12 cellular contexts compared by ENCODE assay signal in the genomic region with DNA sequence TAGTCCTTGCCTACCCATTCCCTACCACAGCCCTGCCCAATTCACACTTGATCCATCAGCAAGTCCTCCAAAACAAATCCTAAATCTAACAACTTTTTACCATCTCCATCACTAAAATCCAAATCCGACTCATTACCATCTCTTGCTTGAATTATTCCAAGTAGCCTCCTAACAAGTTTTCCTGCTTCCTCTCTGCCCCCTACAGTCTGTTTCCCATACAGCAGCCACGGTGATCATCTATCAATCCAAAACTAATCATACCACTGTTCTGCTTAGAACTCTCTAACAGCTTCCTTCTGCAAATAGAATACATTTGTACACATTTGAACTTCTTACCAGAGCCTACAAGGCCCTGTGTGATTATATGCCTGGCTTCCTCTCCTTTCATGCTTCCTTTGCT.
DNase-seq lines count a peak whose midpoint lies in the region; ATAC-seq and TF ChIP-seq lines count a peak whose summit lies in the region.
"Had no signal": no experiment of that assay in that cellular context is flagged by ENCODE, and none has a peak within 500 bp of the region (broad histone marks: within the 10 kb centered on the region; RNA-seq: fewer than 3 reads in every experiment).

No MANE protein-coding gene starts in this region.

- no peaks in the 10 kb centered on the region for H3K4me1 Mint-ChIP-seq in GM23338
- H3K4me1 Mint-ChIP-seq: T-helper 17 cell had no signal

- H3K4me1 ChIP-seq in GM23338 (ENCODE audit: insufficient read depth) (no peaks in the 10 kb centered on the region), PC-3 (ENCODE audit: insufficient read depth, low read length) (no peaks in the 10 kb centered on the region), parathyroid adenoma (peaks cover 3% of the 10 kb centered on the region)
- H3K4me1 ChIP-seq: transverse colon had no signal

- no peaks in the 10 kb centered on the region for H3F3A ChIP-seq in GM23338 (replicated peaks; ENCODE audit: low read depth)
- H3F3A ChIP-seq in PC-3 (ENCODE audit: low read length, unreplicated experiment) = no peaks in the 10 kb centered on the region

- H3K9me2 ChIP-seq in GM23338 (ENCODE audit: insufficient read depth) (no peaks in the 10 kb centered on the region), PC-3 (replicated peaks; ENCODE audit: low read length) (no peaks in the 10 kb centered on the region)

- H3K9me3 ChIP-seq in PC-3 (ENCODE audit: low read length) = no peaks in the 10 kb centered on the region
- H3K9me3 ChIP-seq in parathyroid adenoma (ENCODE audit: control insufficient read depth, low read length) = no peaks in the 10 kb centered on the region
- H3K9me3 ChIP-seq: esophagus muscularis mucosa, transverse colon had no signal

- peak; percentile 61 to 66 for TF ChIP-seq CTCF in GM23338 (conservative IDR thresholded peaks at IDR 0.05; ENCODE audit: low read depth in 2 of 2)
- 0 out of 2 replicates have a peak, but pooled peaks have one; percentile 32 for TF ChIP-seq CTCF in PC-3 (conservative IDR thresholded peaks at IDR 0.05; ENCODE audit: low read depth, low read length)
- TF ChIP-seq CTCF in fibroblast of pulmonary artery (IDR thresholded peaks at IDR 0.05; ENCODE audit: low read length, missing control alignments) = peak; percentile 61
- TF ChIP-seq CTCF in parathyroid adenoma (IDR thresholded peaks at IDR 0.05) = peak; percentile 14

- no peak overlapping the region for H3K27ac ChIP-seq in GM23338 (ENCODE audit: low read depth)
- no peak overlapping the region for H3K27ac ChIP-seq in PC-3 (ENCODE audit: low read length)
- H3K27ac ChIP-seq in parathyroid adenoma = no peak overlapping the region
- H3K27ac ChIP-seq: esophagus muscularis mucosa, transverse colon had no signal

- peak; percentile 56 for DNase-seq in GM23338 (ENCODE audit: low spot score)
- peak; percentile 7 for DNase-seq in PC-3
- peak; percentile 34 for DNase-seq in fibroblast of pulmonary artery (ENCODE audit: low read depth)
- no peak for DNase-seq in activated CD4-positive, alpha-beta T cell treated with anti-CD3 and anti-CD28 coated beads for 1 hour
- no peak for DNase-seq in NCI-H2107 treated with DMSO at 0.1 percent for 48 hours (lab: John Stamatoyannopoulos, UW; ENCODE audit: unreplicated experiment)
- DNase-seq: T-helper 17 cell, transverse colon had no signal

- no peaks in the 10 kb centered on the region for H3K36me3 Mint-ChIP-seq in GM23338 (ENCODE audit: low read depth)

- no peaks in the 10 kb centered on the region for H3K36me3 ChIP-seq in GM23338 (ENCODE audit: insufficient read depth)
- H3K36me3 ChIP-seq in PC-3 (ENCODE audit: low read depth, low read length) = no peaks in the 10 kb centered on the region
- no peaks in the 10 kb centered on the region for H3K36me3 ChIP-seq in parathyroid adenoma (ENCODE audit: control insufficient read depth, insufficient read depth, low read length)
- H3K36me3 ChIP-seq: esophagus muscularis mucosa, transverse colon had no signal

- H2AFZ ChIP-seq in GM23338 = no peak overlapping the region
- H2AFZ ChIP-seq in PC-3 (ENCODE audit: low read length) = no peak overlapping the region
- H2AFZ ChIP-seq in parathyroid adenoma = no peak overlapping the region

- no peak overlapping the region for H3K27ac Mint-ChIP-seq in GM23338
- H3K27ac Mint-ChIP-seq: T-helper 17 cell had no signal

- no TSS peak for BruUV-seq in PC-3 (replicated peaks; lab: Mats Ljungman, UMichigan)

- H4K20me1 ChIP-seq in GM23338 (replicated peaks; ENCODE audit: insufficient read depth) (no peaks in the 10 kb centered on the region), PC-3 (ENCODE audit: low read length) (no peaks in the 10 kb centered on the region)

- ATAC-seq in GM23338 (no peak; the same call in 2 of the 3 replicates), PC-3 (no peak), GM18520 (IDR thresholded peaks at IDR 0.05; ENCODE audit: unreplicated experiment) (no peak), HG02938 (IDR thresholded peaks at IDR 0.05; ENCODE audit: unreplicated experiment) (no peak)
- ATAC-seq: left lobe of liver, T-helper 17 cell had no signal

- H3K4me3 ChIP-seq in GM23338 (no peak overlapping the region), PC-3 (ENCODE audit: low read length) (no peak overlapping the region), fibroblast of pulmonary artery (replicated peaks; ENCODE audit: low read depth, low read length) (no peak overlapping the region), parathyroid adenoma (ENCODE audit: low read depth, low read length) (no peak overlapping the region)
- H3K4me3 ChIP-seq: esophagus muscularis mucosa, transverse colon had no signal

- H3K27me3 Mint-ChIP-seq in GM23338 (ENCODE audit: insufficient read depth, low read depth, poor library complexity) = no peaks in the 10 kb centered on the region
- H3K27me3 Mint-ChIP-seq: T-helper 17 cell had no signal

- CTCF ChIA-PET in PC-3 (lab: Charles Lee) = no interaction called here

- H3K79me2 ChIP-seq in GM23338 (replicated peaks; ENCODE audit: insufficient read depth) (no peaks in the 10 kb centered on the region), PC-3 (ENCODE audit: low read length) (no peaks in the 10 kb centered on the region), parathyroid adenoma (no peaks in the 10 kb centered on the region)

- no peaks in the 10 kb centered on the region for H3K27me3 ChIP-seq in GM23338 (ENCODE audit: insufficient read depth)
- H3K27me3 ChIP-seq in PC-3 (ENCODE audit: low read length) = no peaks in the 10 kb centered on the region
- H3K27me3 ChIP-seq in parathyroid adenoma (ENCODE audit: control insufficient read depth, insufficient read depth, low read length) = no peaks in the 10 kb centered on the region
- H3K27me3 ChIP-seq: esophagus muscularis mucosa, transverse colon had no signal

- H3K9ac ChIP-seq in PC-3 (ENCODE audit: low read length) = no peak overlapping the region
- H3K9ac ChIP-seq in parathyroid adenoma = no peak overlapping the region

- POLR2A ChIA-PET in PC-3 (lab: Charles Lee; ENCODE audit: unreplicated experiment) = no interaction called here

- H3K4me3 Mint-ChIP-seq in GM23338 = no peak overlapping the region
- H3K4me3 Mint-ChIP-seq: T-helper 17 cell had no signal

- no peaks in the 10 kb centered on the region for H3K9me3 Mint-ChIP-seq in GM23338

- intact Hi-C loops in PC-3 (cut with micrococcal nuclease) = no loop called here

- H3K4me2 ChIP-seq in GM23338 = no peak overlapping the region
- no peak overlapping the region for H3K4me2 ChIP-seq in PC-3 (ENCODE audit: low read length)
- H3K4me2 ChIP-seq in parathyroid adenoma (ENCODE audit: low read length) = no peak overlapping the region

TF ChIP-seq in GM23338, 12 proteins besides CTCF, POLR2A, EP300 and RAD21 (continues in another document):
- TF ChIP-seq CREB1 (CRISPR knock-in tag; IDR thresholded peaks at IDR 0.05; ENCODE audit: low read depth) = no peak
- TF ChIP-seq ETS1 (IDR thresholded peaks at IDR 0.05) = no peak
- TF ChIP-seq POLR2AphosphoS5 (IDR thresholded peaks at IDR 0.05; ENCODE audit: low read depth) = no peak
- TF ChIP-seq NANOG (IDR thresholded peaks at IDR 0.05; ENCODE audit: borderline replicate concordance) = no peak
- TF ChIP-seq ZNF331 (CRISPR knock-in tag; IDR thresholded peaks at IDR 0.05; ENCODE audit: low read depth) = no peak
- no peak for TF ChIP-seq JUNB (IDR thresholded peaks at IDR 0.05; ENCODE audit: unreplicated experiment)

Comparison
In these comparisons a context has a peak if more than half of its experiments do, and no peak if none do; other contexts are left out.
1. DNase-seq: peak in GM23338 (single experiment), PC-3 (single experiment) and fibroblast of pulmonary artery (single experiment); none in activated CD4-positive, alpha-beta T cell treated with anti-CD3 and anti-CD28 coated beads for 1 hour (single experiment) and NCI-H2107 treated with DMSO at 0.1 percent for 48 hours (single experiment).
2. Peak in every context shown above with its lines, with median percentiles within 50 percentile points of each other: CTCF ChIP-seq.